In the genomic region with DNA sequence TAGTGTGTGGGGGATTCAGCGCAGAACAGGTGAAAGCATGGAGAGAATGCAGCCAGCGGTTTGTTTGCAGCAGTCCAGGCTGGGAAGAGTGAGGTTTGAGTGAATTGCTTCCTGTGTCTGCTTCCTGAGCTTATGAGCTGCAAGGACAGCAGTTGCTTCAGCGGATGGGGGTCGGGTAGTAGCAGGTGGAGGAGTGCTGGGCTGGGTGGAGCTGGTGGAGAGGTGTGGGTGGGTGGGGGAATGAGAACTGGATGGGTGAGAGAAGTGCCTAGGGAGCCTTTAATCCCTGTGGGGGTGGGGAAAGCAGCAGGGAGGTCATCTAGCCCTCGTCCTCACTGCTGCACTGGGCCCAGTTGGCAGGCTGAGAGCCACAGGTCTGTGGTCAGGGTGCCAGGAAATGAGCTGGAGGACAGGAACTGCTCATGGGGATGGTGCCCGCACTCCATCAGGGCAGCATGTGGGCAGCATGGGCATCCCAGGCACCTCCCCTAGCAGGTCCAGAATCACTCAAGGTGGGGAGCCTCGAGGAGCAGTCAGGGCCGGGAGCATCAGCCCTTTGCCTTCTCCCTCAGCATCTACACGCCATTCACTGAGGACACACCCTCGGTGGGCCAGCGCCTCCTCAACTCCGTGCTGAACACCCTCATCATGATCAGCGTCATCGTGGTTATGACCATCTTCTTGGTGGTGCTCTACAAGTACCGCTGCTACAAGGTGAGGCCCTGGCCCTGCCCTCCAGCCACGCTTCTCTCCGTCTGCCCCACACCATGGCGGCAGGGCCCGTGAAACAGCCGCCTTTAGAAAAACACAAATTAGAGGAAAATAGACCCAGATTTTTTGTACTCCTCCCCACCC, we compare ENCODE assay signal across 17 cellular contexts. TPM values are rescaled to one million over a fixed set of nuclear protein-coding genes. Genes with fewer than 3 reads are reported as not detected.
DNase-seq lines count a peak whose midpoint lies in the region; ATAC-seq and TF ChIP-seq lines count a peak whose summit lies in the region.
"Had no signal": no experiment of that assay in that cellular context is flagged by ENCODE, and none has a peak within 500 bp of the region (broad histone marks: within the 10 kb centered on the region; RNA-seq: fewer than 3 reads in every experiment).

No MANE protein-coding gene starts in this region.

- H3K9me3 Mint-ChIP-seq in T-helper 2 cell treated with Interferon-gamma antibody and Interleukin-4, amounts not matched to agents 5 μg/mL and 100 μg/mL, for 36 hours, result no peaks in the 10 kb centered on the region
- H3K9me3 Mint-ChIP-seq in naive B cell, result no peaks in the 10 kb centered on the region

- H3K36me3 ChIP-seq in mucosa of descending colon (ENCODE audit: low read depth), result no peaks in the 10 kb centered on the region
- H3K36me3 ChIP-seq: breast epithelium, thyroid gland had no signal

- intact Hi-C loops in mucosa of descending colon (cut with DNase I, micrococcal nuclease), result no loop called here

- no peak overlapping the region for H3K4me3 ChIP-seq in Jurkat, Clone E6-1 (ENCODE audit: low read length)
- no peak overlapping the region for H3K4me3 ChIP-seq in mucosa of descending colon
- H3K4me3 ChIP-seq: breast epithelium, psoas muscle, thyroid gland had no signal

- H3K27ac ChIP-seq in VCaP, result peak overlapping the region; percentile 96
- H3K27ac ChIP-seq: breast epithelium, HL-60, psoas muscle, thyroid gland had no signal

- H3K4me3 Mint-ChIP-seq in T-helper 2 cell treated with Interferon-gamma antibody and Interleukin-4, amounts not matched to agents 5 μg/mL and 100 μg/mL, for 36 hours, result peak overlapping the region; percentile 59
- peak overlapping the region in 6 of 8 donors; percentile 68 to 84 (median 80) for H3K4me3 Mint-ChIP-seq in naive B cell

- H3K4me1 ChIP-seq in mucosa of descending colon (ENCODE audit: low read depth), result peaks cover 7% of the 10 kb centered on the region
- H3K4me1 ChIP-seq: breast epithelium had no signal

- peaks cover 52% of the 10 kb centered on the region for H3K4me1 Mint-ChIP-seq in T-helper 2 cell treated with Interferon-gamma antibody and Interleukin-4, amounts not matched to agents 5 μg/mL and 100 μg/mL, for 36 hours (ENCODE audit: low read depth)
- H3K4me1 Mint-ChIP-seq in naive B cell, result peaks cover 57 to 58% (median 57%) of the 10 kb centered on the region in 3 donors

- no peak for DNase-seq in T-helper 2 cell treated with Interferon-gamma antibody and Interleukin-4, amounts not matched to agents 5 μg/mL and 100 μg/mL, for 36 hours (ENCODE audit: low spot score)
- DNase-seq in T-helper 2 cell, result no peak
- peak; percentile 25 for DNase-seq in Jurkat, Clone E6-1 (ENCODE audit: low read depth, low spot score)
- DNase-seq in naive B cell, result no peak
- no peak for DNase-seq in mucosa of descending colon
- no peak for DNase-seq in DMS 273 (lab: John Stamatoyannopoulos, UW; ENCODE audit: unreplicated experiment)
- DNase-seq in epidermal melanocyte (ENCODE audit: insufficient read length, low spot score), result no peak
- DNase-seq: activated CD8-positive, alpha-beta memory T cell treated with anti-CD3 and anti-CD28 coated beads for 24 hours; COR-L47; NCI-H2029 treated with DMSO at 0.1 percent for 48 hours; psoas muscle; SHP77 treated with DMSO at 0.1 percent for 48 hours; T1000; thyroid gland had no signal

- no peaks in the 10 kb centered on the region for H3K9me3 ChIP-seq in mucosa of descending colon
- H3K9me3 ChIP-seq: breast epithelium, psoas muscle, thyroid gland had no signal

- ATAC-seq in naive B cell (ENCODE audit: low read depth in 2 of 2), result no peak
- no peak for ATAC-seq in mucosa of descending colon
- ATAC-seq: psoas muscle had no signal

- H3K27ac Mint-ChIP-seq in T-helper 2 cell treated with Interferon-gamma antibody and Interleukin-4, amounts not matched to agents 5 μg/mL and 100 μg/mL, for 36 hours, result peak overlapping the region; percentile 95
- H3K27ac Mint-ChIP-seq in naive B cell, result peak overlapping the region; percentile 65 to 93 (median 80)

- TF ChIP-seq CTCF in VCaP (conservative IDR thresholded peaks at IDR 0.05) (no peak), mucosa of descending colon (IDR thresholded peaks at IDR 0.05) (no peak)

- peaks cover 11% of the 10 kb centered on the region for H3K36me3 Mint-ChIP-seq in T-helper 2 cell treated with Interferon-gamma antibody and Interleukin-4, amounts not matched to agents 5 μg/mL and 100 μg/mL, for 36 hours (ENCODE audit: low read depth)
- H3K36me3 Mint-ChIP-seq in naive B cell, result peaks cover 0 to 9% of the 10 kb centered on the region in 2 donors

- no peaks in the 10 kb centered on the region for H3K27me3 Mint-ChIP-seq in T-helper 2 cell treated with Interferon-gamma antibody and Interleukin-4, amounts not matched to agents 5 μg/mL and 100 μg/mL, for 36 hours (ENCODE audit: low read depth)
- H3K27me3 Mint-ChIP-seq in naive B cell, result no peaks in the 10 kb centered on the region

RNA-seq across cellular contexts. Expression of a gene that starts 14.8 kb away (rescaled TPM):
- not detected for polyA plus RNA-seq in Jurkat, Clone E6-1 (2012; ENCODE audit: insufficient read depth, insufficient read length)
- 10 to 100 TPM in 3 of 6 donors, 1 to 10 TPM in 3; 5.5 to 15.0 (median 10.3) TPM for polyA plus RNA-seq in naive B cell (ENCODE audit: low read depth in 6 of 6)
- total RNA-seq in mucosa of descending colon, result 10 to 100 TPM; 20.3 to 30.7 (median 24.1) TPM

RNA-seq across cellular contexts. Expression of a gene that starts 54.9 kb away (rescaled TPM):
- 24.8 TPM for polyA plus RNA-seq in Jurkat, Clone E6-1 (2012; ENCODE audit: insufficient read depth, insufficient read length)
- 10 to 100 TPM; 35.7 to 63.4 (median 53.9) TPM for polyA plus RNA-seq in naive B cell (ENCODE audit: low read depth in 6 of 6)
- total RNA-seq in mucosa of descending colon, result 10 to 100 TPM; 47.3 to 77.9 (median 67.1) TPM
